ENCODE assay signal across 2 cellular contexts in the genomic region with DNA sequence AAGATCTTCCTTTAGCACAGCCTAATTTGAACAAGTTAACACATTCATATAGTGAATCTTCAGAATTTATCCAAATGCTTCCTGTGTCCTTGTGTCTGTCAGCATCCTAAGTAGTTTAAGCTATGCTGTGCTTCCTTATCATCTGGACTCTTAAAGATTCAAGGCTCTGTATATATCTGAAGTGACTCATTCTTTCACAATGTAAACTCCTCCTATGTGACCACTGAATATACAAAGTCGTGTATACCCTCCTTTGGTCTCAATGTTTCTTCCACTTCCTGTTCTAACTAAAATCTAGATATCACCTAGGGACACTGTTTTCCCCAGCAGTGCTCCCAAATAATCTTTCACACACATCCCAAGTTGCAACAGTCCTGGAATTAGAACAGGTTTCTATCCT.
TF ChIP-seq lines count a peak whose summit lies in the region.

No MANE protein-coding gene starts in this region.

TF ChIP-seq in HCT116, 20 proteins besides CTCF, POLR2A, EP300 and RAD21:
- TF ChIP-seq POLR2AphosphoS5 (IDR thresholded peaks at IDR 0.05; ENCODE audit: low read depth, low read length), result no peak
- no peak for TF ChIP-seq CBX3 (IDR thresholded peaks at IDR 0.05; ENCODE audit: low read depth)
- TF ChIP-seq FOSL1 (IDR thresholded peaks at IDR 0.05; ENCODE audit: low read depth), result no peak
- no peak for TF ChIP-seq SRF (IDR thresholded peaks at IDR 0.05; ENCODE audit: low read depth)
- TF ChIP-seq, protein P1, sequence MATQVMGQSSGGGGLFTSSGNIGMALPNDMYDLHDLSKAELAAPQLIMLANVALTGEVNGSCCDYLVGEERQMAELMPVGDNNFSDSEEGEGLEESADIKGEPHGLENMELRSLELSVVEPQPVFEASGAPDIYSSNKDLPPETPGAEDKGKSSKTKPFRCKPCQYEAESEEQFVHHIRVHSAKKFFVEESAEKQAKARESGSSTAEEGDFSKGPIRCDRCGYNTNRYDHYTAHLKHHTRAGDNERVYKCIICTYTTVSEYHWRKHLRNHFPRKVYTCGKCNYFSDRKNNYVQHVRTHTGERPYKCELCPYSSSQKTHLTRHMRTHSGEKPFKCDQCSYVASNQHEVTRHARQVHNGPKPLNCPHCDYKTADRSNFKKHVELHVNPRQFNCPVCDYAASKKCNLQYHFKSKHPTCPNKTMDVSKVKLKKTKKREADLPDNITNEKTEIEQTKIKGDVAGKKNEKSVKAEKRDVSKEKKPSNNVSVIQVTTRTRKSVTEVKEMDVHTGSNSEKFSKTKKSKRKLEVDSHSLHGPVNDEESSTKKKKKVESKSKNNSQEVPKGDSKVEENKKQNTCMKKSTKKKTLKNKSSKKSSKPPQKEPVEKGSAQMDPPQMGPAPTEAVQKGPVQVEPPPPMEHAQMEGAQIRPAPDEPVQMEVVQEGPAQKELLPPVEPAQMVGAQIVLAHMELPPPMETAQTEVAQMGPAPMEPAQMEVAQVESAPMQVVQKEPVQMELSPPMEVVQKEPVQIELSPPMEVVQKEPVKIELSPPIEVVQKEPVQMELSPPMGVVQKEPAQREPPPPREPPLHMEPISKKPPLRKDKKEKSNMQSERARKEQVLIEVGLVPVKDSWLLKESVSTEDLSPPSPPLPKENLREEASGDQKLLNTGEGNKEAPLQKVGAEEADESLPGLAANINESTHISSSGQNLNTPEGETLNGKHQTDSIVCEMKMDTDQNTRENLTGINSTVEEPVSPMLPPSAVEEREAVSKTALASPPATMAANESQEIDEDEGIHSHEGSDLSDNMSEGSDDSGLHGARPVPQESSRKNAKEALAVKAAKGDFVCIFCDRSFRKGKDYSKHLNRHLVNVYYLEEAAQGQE (IDR thresholded peaks at IDR 0.05; ENCODE audit: low read depth), result no peak
- no peak for TF ChIP-seq ZFX (IDR thresholded peaks at IDR 0.05)
- TF ChIP-seq JUND (IDR thresholded peaks at IDR 0.05), result no peak
- no peak for TF ChIP-seq EGR1 (IDR thresholded peaks at IDR 0.05; ENCODE audit: low read depth)
TF ChIP-seq in HCT116: peak in this region for 0.

TF ChIP-seq in H1, 55 proteins besides CTCF, POLR2A, EP300 and RAD21:
- TF ChIP-seq GTF2F1 (IDR thresholded peaks at IDR 0.05; ENCODE audit: borderline replicate concordance, low read depth, low read length) (no peak), BRCA1 (IDR thresholded peaks at IDR 0.05; ENCODE audit: low read depth, low read length) (no peak), RFX5 (IDR thresholded peaks at IDR 0.05; ENCODE audit: borderline replicate concordance, low read depth, low read length) (no peak), EGR1 (IDR thresholded peaks at IDR 0.05; ENCODE audit: borderline replicate concordance, low read depth, low read length) (no peak), SP2 (IDR thresholded peaks at IDR 0.05; ENCODE audit: low read length) (no peak), TCF12 (IDR thresholded peaks at IDR 0.05; ENCODE audit: low read depth, low read length) (no peak), HDAC2 (IDR thresholded peaks at IDR 0.05; ENCODE audit: borderline replicate concordance in 1 of 2, low read depth in 2 of 2, low read length in 2 of 2) (no peak), SAP30 (IDR thresholded peaks at IDR 0.05; ENCODE audit: insufficient read depth, insufficient replicate concordance, low read length) (no peak), USF2 (IDR thresholded peaks at IDR 0.05; ENCODE audit: low read length) (no peak), ASH2L (IDR thresholded peaks at IDR 0.05; ENCODE audit: low read length) (no peak), RNF2 (IDR thresholded peaks at IDR 0.05; ENCODE audit: borderline replicate concordance, low read depth, low read length, missing control alignments, poor library complexity, severe bottlenecking) (no peak), POLR2AphosphoS5 (IDR thresholded peaks at IDR 0.05; ENCODE audit: low read depth, low read length) (no peak), TAF7 (optimal IDR thresholded peaks at IDR 0.05; ENCODE audit: borderline replicate concordance, low read depth, low read length) (no peak), KDM1A (IDR thresholded peaks at IDR 0.05; ENCODE audit: borderline replicate concordance, low read length) (no peak), NANOG (IDR thresholded peaks at IDR 0.05; ENCODE audit: insufficient read depth, low read depth, low read length, poor library complexity, severe bottlenecking) (no peak), CHD1 (IDR thresholded peaks at IDR 0.05; ENCODE audit: low read depth, low read length) (no peak)
- TF ChIP-seq, protein P2, sequence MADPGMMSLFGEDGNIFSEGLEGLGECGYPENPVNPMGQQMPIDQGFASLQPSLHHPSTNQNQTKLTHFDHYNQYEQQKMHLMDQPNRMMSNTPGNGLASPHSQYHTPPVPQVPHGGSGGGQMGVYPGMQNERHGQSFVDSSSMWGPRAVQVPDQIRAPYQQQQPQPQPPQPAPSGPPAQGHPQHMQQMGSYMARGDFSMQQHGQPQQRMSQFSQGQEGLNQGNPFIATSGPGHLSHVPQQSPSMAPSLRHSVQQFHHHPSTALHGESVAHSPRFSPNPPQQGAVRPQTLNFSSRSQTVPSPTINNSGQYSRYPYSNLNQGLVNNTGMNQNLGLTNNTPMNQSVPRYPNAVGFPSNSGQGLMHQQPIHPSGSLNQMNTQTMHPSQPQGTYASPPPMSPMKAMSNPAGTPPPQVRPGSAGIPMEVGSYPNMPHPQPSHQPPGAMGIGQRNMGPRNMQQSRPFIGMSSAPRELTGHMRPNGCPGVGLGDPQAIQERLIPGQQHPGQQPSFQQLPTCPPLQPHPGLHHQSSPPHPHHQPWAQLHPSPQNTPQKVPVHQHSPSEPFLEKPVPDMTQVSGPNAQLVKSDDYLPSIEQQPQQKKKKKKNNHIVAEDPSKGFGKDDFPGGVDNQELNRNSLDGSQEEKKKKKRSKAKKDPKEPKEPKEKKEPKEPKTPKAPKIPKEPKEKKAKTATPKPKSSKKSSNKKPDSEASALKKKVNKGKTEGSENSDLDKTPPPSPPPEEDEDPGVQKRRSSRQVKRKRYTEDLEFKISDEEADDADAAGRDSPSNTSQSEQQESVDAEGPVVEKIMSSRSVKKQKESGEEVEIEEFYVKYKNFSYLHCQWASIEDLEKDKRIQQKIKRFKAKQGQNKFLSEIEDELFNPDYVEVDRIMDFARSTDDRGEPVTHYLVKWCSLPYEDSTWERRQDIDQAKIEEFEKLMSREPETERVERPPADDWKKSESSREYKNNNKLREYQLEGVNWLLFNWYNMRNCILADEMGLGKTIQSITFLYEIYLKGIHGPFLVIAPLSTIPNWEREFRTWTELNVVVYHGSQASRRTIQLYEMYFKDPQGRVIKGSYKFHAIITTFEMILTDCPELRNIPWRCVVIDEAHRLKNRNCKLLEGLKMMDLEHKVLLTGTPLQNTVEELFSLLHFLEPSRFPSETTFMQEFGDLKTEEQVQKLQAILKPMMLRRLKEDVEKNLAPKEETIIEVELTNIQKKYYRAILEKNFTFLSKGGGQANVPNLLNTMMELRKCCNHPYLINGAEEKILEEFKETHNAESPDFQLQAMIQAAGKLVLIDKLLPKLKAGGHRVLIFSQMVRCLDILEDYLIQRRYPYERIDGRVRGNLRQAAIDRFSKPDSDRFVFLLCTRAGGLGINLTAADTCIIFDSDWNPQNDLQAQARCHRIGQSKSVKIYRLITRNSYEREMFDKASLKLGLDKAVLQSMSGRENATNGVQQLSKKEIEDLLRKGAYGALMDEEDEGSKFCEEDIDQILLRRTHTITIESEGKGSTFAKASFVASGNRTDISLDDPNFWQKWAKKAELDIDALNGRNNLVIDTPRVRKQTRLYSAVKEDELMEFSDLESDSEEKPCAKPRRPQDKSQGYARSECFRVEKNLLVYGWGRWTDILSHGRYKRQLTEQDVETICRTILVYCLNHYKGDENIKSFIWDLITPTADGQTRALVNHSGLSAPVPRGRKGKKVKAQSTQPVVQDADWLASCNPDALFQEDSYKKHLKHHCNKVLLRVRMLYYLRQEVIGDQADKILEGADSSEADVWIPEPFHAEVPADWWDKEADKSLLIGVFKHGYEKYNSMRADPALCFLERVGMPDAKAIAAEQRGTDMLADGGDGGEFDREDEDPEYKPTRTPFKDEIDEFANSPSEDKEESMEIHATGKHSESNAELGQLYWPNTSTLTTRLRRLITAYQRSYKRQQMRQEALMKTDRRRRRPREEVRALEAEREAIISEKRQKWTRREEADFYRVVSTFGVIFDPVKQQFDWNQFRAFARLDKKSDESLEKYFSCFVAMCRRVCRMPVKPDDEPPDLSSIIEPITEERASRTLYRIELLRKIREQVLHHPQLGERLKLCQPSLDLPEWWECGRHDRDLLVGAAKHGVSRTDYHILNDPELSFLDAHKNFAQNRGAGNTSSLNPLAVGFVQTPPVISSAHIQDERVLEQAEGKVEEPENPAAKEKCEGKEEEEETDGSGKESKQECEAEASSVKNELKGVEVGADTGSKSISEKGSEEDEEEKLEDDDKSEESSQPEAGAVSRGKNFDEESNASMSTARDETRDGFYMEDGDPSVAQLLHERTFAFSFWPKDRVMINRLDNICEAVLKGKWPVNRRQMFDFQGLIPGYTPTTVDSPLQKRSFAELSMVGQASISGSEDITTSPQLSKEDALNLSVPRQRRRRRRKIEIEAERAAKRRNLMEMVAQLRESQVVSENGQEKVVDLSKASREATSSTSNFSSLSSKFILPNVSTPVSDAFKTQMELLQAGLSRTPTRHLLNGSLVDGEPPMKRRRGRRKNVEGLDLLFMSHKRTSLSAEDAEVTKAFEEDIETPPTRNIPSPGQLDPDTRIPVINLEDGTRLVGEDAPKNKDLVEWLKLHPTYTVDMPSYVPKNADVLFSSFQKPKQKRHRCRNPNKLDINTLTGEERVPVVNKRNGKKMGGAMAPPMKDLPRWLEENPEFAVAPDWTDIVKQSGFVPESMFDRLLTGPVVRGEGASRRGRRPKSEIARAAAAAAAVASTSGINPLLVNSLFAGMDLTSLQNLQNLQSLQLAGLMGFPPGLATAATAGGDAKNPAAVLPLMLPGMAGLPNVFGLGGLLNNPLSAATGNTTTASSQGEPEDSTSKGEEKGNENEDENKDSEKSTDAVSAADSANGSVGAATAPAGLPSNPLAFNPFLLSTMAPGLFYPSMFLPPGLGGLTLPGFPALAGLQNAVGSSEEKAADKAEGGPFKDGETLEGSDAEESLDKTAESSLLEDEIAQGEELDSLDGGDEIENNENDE (IDR thresholded peaks at IDR 0.05; ENCODE audit: insufficient replicate concordance, low read length), result no peak
TF ChIP-seq in H1: peak in this region for 0.
